ENCODE assay signal across 26 cellular contexts in genomic region chr3:142065344-142065743, GRCh38.
"Had no signal": no experiment of that assay in that cellular context is flagged by ENCODE, and none has a peak within 500 bp of the region (broad histone marks: within the 10 kb centered on the region; RNA-seq: fewer than 3 reads in every experiment).

No MANE protein-coding gene starts in this region.

- H3K27me3 Mint-ChIP-seq: naive B cell, type B pancreatic cell had no signal

- H3K27ac ChIP-seq: coronary artery, dorsolateral prefrontal cortex, epithelial cell of prostate, esophagus squamous epithelium, gastroesophageal sphincter, neutrophil, psoas muscle, right lobe of liver, suprapubic skin had no signal

- H3K9me3 ChIP-seq: esophagus squamous epithelium, gastroesophageal sphincter, neutrophil, psoas muscle, right lobe of liver, suprapubic skin, thyroid gland had no signal

- H3K4me3 ChIP-seq: coronary artery, dorsolateral prefrontal cortex, esophagus squamous epithelium, gastroesophageal sphincter, lung, psoas muscle, right lobe of liver, suprapubic skin, thyroid gland had no signal

- ATAC-seq: gastroesophageal sphincter; left colon; left ventricle myocardium superior; psoas muscle; right lobe of liver; stimulated activated effector memory CD8-positive, alpha-beta T cell treated with anti-CD3 and anti-CD28 coated beads, Interleukin-12 subunit alpha, Interleukin-12 subunit beta, amount 100 ng/mL, for 72 hours; stimulated activated naive CD8-positive, alpha-beta T cell treated with anti-CD3 and anti-CD28 coated beads, Interleukin-15, Interleukin-2, amounts not matched to agents 100 U/mL and 50 U/mL, for 24 hours had no signal

- H3K27ac Mint-ChIP-seq: naive B cell; stimulated activated effector memory CD8-positive, alpha-beta T cell treated with anti-CD3 and anti-CD28 coated beads, Interleukin-12 subunit alpha, Interleukin-12 subunit beta, amount 100 ng/mL, for 72 hours; type B pancreatic cell had no signal

- H3K4me3 Mint-ChIP-seq: naive B cell; nephron; stimulated activated effector memory CD8-positive, alpha-beta T cell treated with anti-CD3 and anti-CD28 coated beads, Interleukin-12 subunit alpha, Interleukin-12 subunit beta, amount 100 ng/mL, for 72 hours; type B pancreatic cell had no signal

- DNase-seq: dorsolateral prefrontal cortex; effector memory CD4-positive, alpha-beta T cell; esophagus squamous epithelium; foreskin fibroblast; glutamatergic neuron; left colon; left ventricle myocardium superior; mesenchymal stem cell; naive B cell; psoas muscle; retina; right lobe of liver; stimulated activated CD4-positive, alpha-beta T cell treated with anti-CD3 and anti-CD28 coated beads, Interleukin-4, amount 100 ng/mL, for 1 hour; stimulated activated CD8-positive, alpha-beta memory T cell treated with anti-CD3 and anti-CD28 coated beads, Interleukin-4, amount 100 ng/mL, for 48 hours; stimulated activated naive CD8-positive, alpha-beta T cell treated with anti-CD3 and anti-CD28 coated beads, Interleukin-15, Interleukin-2, amounts not matched to agents 100 U/mL and 50 U/mL, for 24 hours; thyroid gland had no signal

- H3K27me3 ChIP-seq: dorsolateral prefrontal cortex, esophagus squamous epithelium, gastroesophageal sphincter, neutrophil, right lobe of liver, suprapubic skin, thyroid gland had no signal

- H3K4me1 Mint-ChIP-seq: naive B cell; nephron; stimulated activated effector memory CD8-positive, alpha-beta T cell treated with anti-CD3 and anti-CD28 coated beads, Interleukin-12 subunit alpha, Interleukin-12 subunit beta, amount 100 ng/mL, for 72 hours had no signal

- H3K36me3 ChIP-seq: esophagus squamous epithelium, neutrophil, right lobe of liver, suprapubic skin, thyroid gland had no signal

- FAIRE-seq: urothelium cell line had no signal

- H3K9me3 Mint-ChIP-seq: stimulated activated effector memory CD8-positive, alpha-beta T cell treated with anti-CD3 and anti-CD28 coated beads, Interleukin-12 subunit alpha, Interleukin-12 subunit beta, amount 100 ng/mL, for 72 hours; type B pancreatic cell had no signal

- H3K36me3 Mint-ChIP-seq: stimulated activated effector memory CD8-positive, alpha-beta T cell treated with anti-CD3 and anti-CD28 coated beads, Interleukin-12 subunit alpha, Interleukin-12 subunit beta, amount 100 ng/mL, for 72 hours; type B pancreatic cell had no signal

- H3K4me1 ChIP-seq: esophagus squamous epithelium, gastroesophageal sphincter, psoas muscle, right lobe of liver, suprapubic skin had no signal
